Comparison of ENCODE assay signal across 19 cellular contexts in the genomic region with DNA sequence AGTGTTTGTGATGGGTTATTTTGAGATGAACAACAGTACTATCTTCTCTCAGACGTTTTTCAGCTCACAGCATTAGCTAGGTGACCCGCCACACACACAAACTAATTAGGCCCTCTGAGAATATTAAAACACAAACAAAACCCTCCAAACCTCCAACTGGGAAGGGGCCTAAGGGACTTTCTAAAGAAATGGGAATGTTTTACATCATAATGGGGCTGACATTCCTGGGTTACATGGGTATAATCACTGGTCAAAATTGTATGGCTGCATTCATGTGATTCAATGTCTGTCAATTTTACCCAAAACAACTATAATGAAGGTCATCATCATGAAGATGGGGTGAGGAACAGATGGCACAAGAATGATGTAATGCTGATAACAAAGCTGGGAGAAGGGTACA. TPM values are rescaled to one million over a fixed set of nuclear protein-coding genes. Genes with fewer than 3 reads are reported as not detected.
A peak's percentile ranks its signal among the peaks of the same experiment; 100 is the strongest.
DNase-seq lines count a peak whose midpoint lies in the region; ATAC-seq and TF ChIP-seq lines count a peak whose summit lies in the region.
"Had no signal": no experiment of that assay in that cellular context is flagged by ENCODE, and none has a peak within 500 bp of the region (broad histone marks: within the 10 kb centered on the region; RNA-seq: fewer than 3 reads in every experiment).

No MANE protein-coding gene starts in this region.

- H3K79me2 ChIP-seq in GM23338 (replicated peaks; ENCODE audit: insufficient read depth) = peaks cover 11% of the 10 kb centered on the region

- peaks cover 5% of the 10 kb centered on the region for H3K9me3 Mint-ChIP-seq in GM23338
- peaks cover 5% of the 10 kb centered on the region for H3K9me3 Mint-ChIP-seq in endodermal cell
- peaks cover 33% of the 10 kb centered on the region for H3K9me3 Mint-ChIP-seq in nephron progenitor cell
- H3K9me3 Mint-ChIP-seq in endothelial cell (ENCODE audit: unreplicated experiment) = no peaks in the 10 kb centered on the region

- no peak for TF ChIP-seq CTCF in GM23338 (conservative IDR thresholded peaks at IDR 0.05; ENCODE audit: low read depth in 2 of 2)
- TF ChIP-seq CTCF in endodermal cell (conservative IDR thresholded peaks at IDR 0.05) = no peak
- no peak for TF ChIP-seq CTCF in nephron progenitor cell (IDR thresholded peaks at IDR 0.05)
- TF ChIP-seq CTCF in endothelial cell (IDR thresholded peaks at IDR 0.05; ENCODE audit: unreplicated experiment) = no peak

- DNase-seq in GM23338 (ENCODE audit: low spot score) (peak; percentile 84), endodermal cell (no peak), nephron progenitor cell (no peak), endothelial cell (ENCODE audit: low spot score) (no peak), DMS153 (lab: John Stamatoyannopoulos, UW) (no peak), GOT3 (lab: John Stamatoyannopoulos, UW) (no peak)
- DNase-seq: BE2C; CD4-positive, alpha-beta memory T cell; DND-41; GDM1; MV-4-11; NCI-H1417 treated with DMSO at 0.1 percent for 48 hours; NCI-H1930; NCI-H774; PC-3; SJCRH30 had no signal

- peak overlapping the region; percentile 19 for H3K4me2 ChIP-seq in GM23338

- H3K9ac ChIP-seq in HUES48 (ENCODE audit: low read depth, low read length) (peak overlapping the region; percentile 56), endodermal cell (ENCODE audit: extremely low read depth, low read length, poor library complexity, severe bottlenecking) (no peak overlapping the region)

- H3K27me3 ChIP-seq in GM23338 (ENCODE audit: insufficient read depth) (no peaks in the 10 kb centered on the region), HUES48 (ENCODE audit: control insufficient read depth, insufficient read depth, low read length) (no peaks in the 10 kb centered on the region), endodermal cell (ENCODE audit: control insufficient read depth, insufficient read depth, low read length, poor library complexity, severe bottlenecking) (no peaks in the 10 kb centered on the region)
- H3K27me3 ChIP-seq: BE2C, SJCRH30 had no signal

- WGBS in endodermal cell (ENCODE audit: insufficient coverage in 1 of 2, insufficient read length in 1 of 2), 2 experiments = 73% methylated on average over 2 of the region's 2 CpGs; no CpG with 5 or more reads in 1 of the 2 experiments

- H3K36me3 ChIP-seq in GM23338 (ENCODE audit: insufficient read depth) = no peaks in the 10 kb centered on the region; the same call in 1 of the 2 replicates
- H3K36me3 ChIP-seq in HUES48 (ENCODE audit: control insufficient read depth, insufficient read depth, low read length) = peaks cover 30% of the 10 kb centered on the region
- H3K36me3 ChIP-seq in endodermal cell (ENCODE audit: control insufficient read depth, insufficient read depth, low read length) = peaks cover 92% of the 10 kb centered on the region

- H3K27me3 Mint-ChIP-seq in GM23338 (ENCODE audit: insufficient read depth, low read depth, poor library complexity) = peaks cover 4% of the 10 kb centered on the region
- H3K27me3 Mint-ChIP-seq in endodermal cell (ENCODE audit: insufficient read depth) = no peaks in the 10 kb centered on the region
- H3K27me3 Mint-ChIP-seq in nephron progenitor cell (ENCODE audit: low read depth, poor library complexity) = no peaks in the 10 kb centered on the region
- no peaks in the 10 kb centered on the region for H3K27me3 Mint-ChIP-seq in endothelial cell (ENCODE audit: unreplicated experiment)
- H3K27me3 Mint-ChIP-seq: CD4-positive, alpha-beta memory T cell had no signal

- H3F3A ChIP-seq in GM23338 (replicated peaks; ENCODE audit: low read depth) = no peaks in the 10 kb centered on the region

- H3K4me1 Mint-ChIP-seq in GM23338 = peaks cover 54% of the 10 kb centered on the region
- peaks cover 14% of the 10 kb centered on the region for H3K4me1 Mint-ChIP-seq in endodermal cell
- H3K4me1 Mint-ChIP-seq in nephron progenitor cell = no peaks in the 10 kb centered on the region
- no peaks in the 10 kb centered on the region for H3K4me1 Mint-ChIP-seq in endothelial cell (ENCODE audit: unreplicated experiment)

- H3K4me3 Mint-ChIP-seq in GM23338 (peak overlapping the region; percentile 21; the same call in 2 of the 3 replicates), endodermal cell (no peak overlapping the region), nephron progenitor cell (no peak overlapping the region), endothelial cell (ENCODE audit: unreplicated experiment) (no peak overlapping the region)
- H3K4me3 Mint-ChIP-seq: CD4-positive, alpha-beta memory T cell had no signal

- ATAC-seq in GM23338 = peak; percentile 78
- no peak for ATAC-seq in GM21526 (IDR thresholded peaks at IDR 0.05; ENCODE audit: low FRiP score, unreplicated experiment)
- ATAC-seq: GM12878, PC-3 had no signal

- no peaks in the 10 kb centered on the region for H3K9me2 ChIP-seq in GM23338 (ENCODE audit: insufficient read depth)

- H3K9me3 ChIP-seq in HUES48 (ENCODE audit: control insufficient read depth, insufficient read depth, low read length) = no peaks in the 10 kb centered on the region
- peaks cover under 1% of the 10 kb centered on the region for H3K9me3 ChIP-seq in endodermal cell (ENCODE audit: control insufficient read depth, low read length)
- H3K9me3 ChIP-seq: BE2C had no signal

- no peaks in the 10 kb centered on the region for H4K20me1 ChIP-seq in GM23338 (replicated peaks; ENCODE audit: insufficient read depth)

- H3K27ac Mint-ChIP-seq in GM23338 (peak overlapping the region; percentile 97), endodermal cell (peak overlapping the region; percentile 50), nephron progenitor cell (peak overlapping the region; percentile 64), endothelial cell (ENCODE audit: unreplicated experiment) (no peak overlapping the region)
- H3K27ac Mint-ChIP-seq: CD4-positive, alpha-beta memory T cell had no signal

- H3K4me1 ChIP-seq in GM23338 (ENCODE audit: insufficient read depth) = peaks cover 38% of the 10 kb centered on the region
- peaks cover 49% of the 10 kb centered on the region for H3K4me1 ChIP-seq in HUES48 (ENCODE audit: control insufficient read depth, insufficient read depth, low read length)
- H3K4me1 ChIP-seq in endodermal cell (ENCODE audit: control insufficient read depth, insufficient read depth, low read length) = peaks cover 3% of the 10 kb centered on the region
- H3K4me1 ChIP-seq: BE2C, SJCRH30 had no signal

- no peak overlapping the region for H2AFZ ChIP-seq in GM23338

- peak overlapping the region; percentile 96 for H3K27ac ChIP-seq in GM23338 (ENCODE audit: low read depth)
- peak overlapping the region; percentile 94 for H3K27ac ChIP-seq in HUES48 (ENCODE audit: low read depth, low read length)
- H3K27ac ChIP-seq in endodermal cell (ENCODE audit: low read depth, low read length) = peak overlapping the region; percentile 82
- H3K27ac ChIP-seq: SJCRH30 had no signal

- peaks cover 62% of the 10 kb centered on the region for H3K36me3 Mint-ChIP-seq in GM23338 (ENCODE audit: low read depth)
- H3K36me3 Mint-ChIP-seq in endodermal cell (ENCODE audit: low read depth) = peaks cover 73% of the 10 kb centered on the region
- H3K36me3 Mint-ChIP-seq in nephron progenitor cell (ENCODE audit: low read depth) = peaks cover 96% of the 10 kb centered on the region
- H3K36me3 Mint-ChIP-seq in endothelial cell (ENCODE audit: low read depth, unreplicated experiment) = peaks cover 43% of the 10 kb centered on the region

- H3K4me3 ChIP-seq in GM23338 = peak overlapping the region; percentile 19; the same call in 1 of the 2 replicates
- 0 out of 2 replicates have a peak overlapping the region, but pooled peaks have one; percentile 19 for H3K4me3 ChIP-seq in HUES48 (ENCODE audit: low read depth, low read length)
- no peak overlapping the region for H3K4me3 ChIP-seq in endodermal cell (ENCODE audit: low read length)
- H3K4me3 ChIP-seq: GM12878, SJCRH30 had no signal

TF ChIP-seq in GM23338, 12 proteins besides CTCF, POLR2A, EP300 and RAD21 (continues in another document):
- TF ChIP-seq NANOG (IDR thresholded peaks at IDR 0.05; ENCODE audit: borderline replicate concordance) = peak; percentile 88

RNA-seq across cellular contexts. Expression of gene SPTLC1, which starts 59.6 kb away (rescaled TPM):
- total RNA-seq in GM23338 (2014; rRNA removed; shearing (Covaris generic)) = 91.0 and 100 TPM in 2 replicates
- polyA plus RNA-seq in GM23338 (2016; fragmentation: Nextera tagmentation; extraction: Ambion mirVana) = 42.6 and 54.8 TPM in 2 replicates
- total RNA-seq in endodermal cell = 10 to 100 TPM; 68.3 to 75.6 TPM
- polyA plus RNA-seq in endodermal cell (2013, experiment 1 of 2) = 67.1 TPM
- 63.4 TPM for polyA plus RNA-seq in endodermal cell (2013, experiment 2 of 2)
- 69.2 TPM for total RNA-seq in endothelial cell (ENCODE audit: unreplicated experiment)
